Comparison of ENCODE assay signal across 1 cellular context in genomic region chr7:26861050-26861449, GRCh38.
TF ChIP-seq lines count a peak whose summit lies in the region.

No MANE protein-coding gene starts in this region.

TF ChIP-seq in SK-N-SH treated with all-trans-retinoic acid at 6 μM for 48 hours, 23 proteins besides CTCF, POLR2A, EP300 and RAD21:
- no peak for TF ChIP-seq OSR1 (CRISPR knock-in tag; IDR thresholded peaks at IDR 0.05)
- TF ChIP-seq POU6F1 (CRISPR knock-in tag; IDR thresholded peaks at IDR 0.05; ENCODE audit: borderline replicate concordance, low read depth), result no peak
- no peak for TF ChIP-seq ZNF565 (CRISPR knock-in tag; conservative IDR thresholded peaks at IDR 0.05; ENCODE audit: low read depth)
- no peak for TF ChIP-seq ZC3H10 (CRISPR knock-in tag; IDR thresholded peaks at IDR 0.05)
- TF ChIP-seq, protein P1, sequence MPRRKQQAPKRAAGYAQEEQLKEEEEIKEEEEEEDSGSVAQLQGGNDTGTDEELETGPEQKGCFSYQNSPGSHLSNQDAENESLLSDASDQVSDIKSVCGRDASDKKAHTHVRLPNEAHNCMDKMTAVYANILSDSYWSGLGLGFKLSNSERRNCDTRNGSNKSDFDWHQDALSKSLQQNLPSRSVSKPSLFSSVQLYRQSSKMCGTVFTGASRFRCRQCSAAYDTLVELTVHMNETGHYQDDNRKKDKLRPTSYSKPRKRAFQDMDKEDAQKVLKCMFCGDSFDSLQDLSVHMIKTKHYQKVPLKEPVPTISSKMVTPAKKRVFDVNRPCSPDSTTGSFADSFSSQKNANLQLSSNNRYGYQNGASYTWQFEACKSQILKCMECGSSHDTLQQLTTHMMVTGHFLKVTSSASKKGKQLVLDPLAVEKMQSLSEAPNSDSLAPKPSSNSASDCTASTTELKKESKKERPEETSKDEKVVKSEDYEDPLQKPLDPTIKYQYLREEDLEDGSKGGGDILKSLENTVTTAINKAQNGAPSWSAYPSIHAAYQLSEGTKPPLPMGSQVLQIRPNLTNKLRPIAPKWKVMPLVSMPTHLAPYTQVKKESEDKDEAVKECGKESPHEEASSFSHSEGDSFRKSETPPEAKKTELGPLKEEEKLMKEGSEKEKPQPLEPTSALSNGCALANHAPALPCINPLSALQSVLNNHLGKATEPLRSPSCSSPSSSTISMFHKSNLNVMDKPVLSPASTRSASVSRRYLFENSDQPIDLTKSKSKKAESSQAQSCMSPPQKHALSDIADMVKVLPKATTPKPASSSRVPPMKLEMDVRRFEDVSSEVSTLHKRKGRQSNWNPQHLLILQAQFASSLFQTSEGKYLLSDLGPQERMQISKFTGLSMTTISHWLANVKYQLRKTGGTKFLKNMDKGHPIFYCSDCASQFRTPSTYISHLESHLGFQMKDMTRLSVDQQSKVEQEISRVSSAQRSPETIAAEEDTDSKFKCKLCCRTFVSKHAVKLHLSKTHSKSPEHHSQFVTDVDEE (CRISPR knock-in tag; IDR thresholded peaks at IDR 0.05), result no peak
